ENCODE assay signal across 16 cellular contexts in genomic region chr2:143030127-143030526, GRCh38.
DNase-seq lines count a peak whose midpoint lies in the region; ATAC-seq and TF ChIP-seq lines count a peak whose summit lies in the region.
"Had no signal": no experiment of that assay in that cellular context is flagged by ENCODE, and none has a peak within 500 bp of the region (broad histone marks: within the 10 kb centered on the region; RNA-seq: fewer than 3 reads in every experiment).

No MANE protein-coding gene starts in this region.

- H3K36me3 Mint-ChIP-seq in CD14-positive monocyte: peaks cover 40 to 47% of the 10 kb centered on the region in 2 donors
- no peaks in the 10 kb centered on the region for H3K36me3 Mint-ChIP-seq in activated CD4-positive, alpha-beta memory T cell treated with anti-CD3 and anti-CD28 coated beads for 36 hours
- H3K36me3 Mint-ChIP-seq: WTC11 had no signal

- TF ChIP-seq CTCF in CD14-positive monocyte (IDR thresholded peaks at IDR 0.05): no peak
- TF ChIP-seq CTCF in NB4 (IDR thresholded peaks at IDR 0.05; ENCODE audit: low read depth, low read length): no peak
- no peak for TF ChIP-seq CTCF in PC-3 (conservative IDR thresholded peaks at IDR 0.05; ENCODE audit: low read depth, low read length)

- H3K9me3 ChIP-seq in PC-3 (ENCODE audit: low read length): no peaks in the 10 kb centered on the region
- H3K9me3 ChIP-seq: HAP-1, heart right ventricle had no signal

- H3K79me2 ChIP-seq in PC-3 (ENCODE audit: low read length): no peaks in the 10 kb centered on the region

- peaks cover 23% of the 10 kb centered on the region for H3K4me1 Mint-ChIP-seq in CD14-positive monocyte
- H3K4me1 Mint-ChIP-seq in activated CD4-positive, alpha-beta memory T cell treated with anti-CD3 and anti-CD28 coated beads for 36 hours (ENCODE audit: low read depth): peaks cover 8% of the 10 kb centered on the region

- H3K4me1 ChIP-seq in PC-3 (ENCODE audit: insufficient read depth, low read length): no peaks in the 10 kb centered on the region
- H3K4me1 ChIP-seq: HAP-1 had no signal

- H3K27me3 ChIP-seq in PC-3 (ENCODE audit: low read length): no peaks in the 10 kb centered on the region

- H3K27ac ChIP-seq in PC-3 (ENCODE audit: low read length): no peak overlapping the region

- no peak overlapping the region for H3K9ac ChIP-seq in PC-3 (ENCODE audit: low read length)

- peak overlapping the region; percentile 83 to 93 (median 87) for H3K27ac Mint-ChIP-seq in CD14-positive monocyte
- H3K27ac Mint-ChIP-seq in activated CD4-positive, alpha-beta memory T cell treated with anti-CD3 and anti-CD28 coated beads for 36 hours: no peak overlapping the region
- H3K27ac Mint-ChIP-seq: activated T-cell treated with anti-CD3 and anti-CD28 coated beads, Interleukin-2, amount 50 U/mL, for 72 hours; endodermal cell; WTC11 had no signal

- intact Hi-C loops in CD14-positive monocyte (cut with micrococcal nuclease) (loop anchor here (10.0 kb wide), 2 partner anchors 195 to 235 kb away; no protein-coding TSS in a partner anchor), PC-3 (cut with micrococcal nuclease) (loop anchor here (5.0 kb wide), 1 partner anchor 82 kb away; no protein-coding TSS in a partner anchor)
- intact Hi-C loops in activated CD4-positive, alpha-beta memory T cell treated with anti-CD3 and anti-CD28 coated beads for 36 hours (cut with micrococcal nuclease): loop anchor here (5.0 to 10.0 kb wide), 2 partner anchors 147 to 365 kb away; no protein-coding TSS in a partner anchor

- H3K4me2 ChIP-seq in PC-3 (ENCODE audit: low read length): no peak overlapping the region

- POLR2A ChIA-PET in PC-3 (lab: Charles Lee; ENCODE audit: unreplicated experiment): no interaction called here
- POLR2A ChIA-PET in activated CD4-positive, alpha-beta memory T cell treated with anti-CD3 and anti-CD28 coated beads for 36 hours (lab: Charles Lee): no interaction called here

- ATAC-seq in GM21723 (IDR thresholded peaks at IDR 0.05; ENCODE audit: unreplicated experiment): peak; percentile 54
- no peak for ATAC-seq in PC-3
- ATAC-seq in HG03108 (IDR thresholded peaks at IDR 0.05; ENCODE audit: unreplicated experiment): no peak
- ATAC-seq: activated T-cell treated with anti-CD3 and anti-CD28 coated beads, Interleukin-2, amount 50 U/mL, for 72 hours; left ventricle myocardium superior; WTC11 had no signal

- peak overlapping the region in 1 of 2 donors; percentile 63 for H3K4me3 Mint-ChIP-seq in CD14-positive monocyte
- no peak overlapping the region for H3K4me3 Mint-ChIP-seq in activated CD4-positive, alpha-beta memory T cell treated with anti-CD3 and anti-CD28 coated beads for 36 hours
- H3K4me3 Mint-ChIP-seq: activated T-cell treated with anti-CD3 and anti-CD28 coated beads, Interleukin-2, amount 50 U/mL, for 72 hours; endodermal cell; WTC11 had no signal

- BruUV-seq in PC-3 (replicated peaks; lab: Mats Ljungman, UMichigan): no TSS peak

- no peak for TF ChIP-seq POLR2A in NB4 (IDR thresholded peaks at IDR 0.05; ENCODE audit: extremely low read depth, insufficient read length)

- peaks cover 0 to 5% (median 3%) of the 10 kb centered on the region in 7 donors for H3K9me3 Mint-ChIP-seq in CD14-positive monocyte
- H3K9me3 Mint-ChIP-seq in activated CD4-positive, alpha-beta memory T cell treated with anti-CD3 and anti-CD28 coated beads for 36 hours: no peaks in the 10 kb centered on the region
- H3K9me3 Mint-ChIP-seq: activated T-cell treated with anti-CD3 and anti-CD28 coated beads, Interleukin-2, amount 50 U/mL, for 72 hours; WTC11 had no signal

- CTCF ChIA-PET in PC-3 (lab: Charles Lee): no interaction called here
- CTCF ChIA-PET in activated CD4-positive, alpha-beta memory T cell treated with anti-CD3 and anti-CD28 coated beads for 36 hours (lab: Charles Lee): interaction anchor here (0.7 kb wide), 1 partner anchor 1324 kb away, joined by 3 read pairs; no protein-coding TSS in a partner anchor

- H3K27me3 Mint-ChIP-seq in CD14-positive monocyte (ENCODE audit: low read depth in 3 of 3): no peaks in the 10 kb centered on the region
- peaks cover 5% of the 10 kb centered on the region for H3K27me3 Mint-ChIP-seq in activated CD4-positive, alpha-beta memory T cell treated with anti-CD3 and anti-CD28 coated beads for 36 hours

- H3K4me3 ChIP-seq in NB4 (ENCODE audit: low read depth, low read length) (no peak overlapping the region), PC-3 (ENCODE audit: low read length) (no peak overlapping the region)
- H3K4me3 ChIP-seq: HAP-1, heart right ventricle had no signal

- no peak overlapping the region for H2AFZ ChIP-seq in PC-3 (ENCODE audit: low read length)

- H3F3A ChIP-seq in PC-3 (ENCODE audit: low read length, unreplicated experiment): no peaks in the 10 kb centered on the region

- DNase-seq in CD14-positive monocyte (ENCODE audit: low spot score) (peak; percentile 50), NB4 (ENCODE audit: low read depth) (peak; percentile 71), germinal center (ENCODE audit: low spot score) (peak; percentile 3), PC-3 (no peak), mesenteric fat pad (ENCODE audit: low spot score) (no peak)
- no peak for DNase-seq in activated CD4-positive, alpha-beta memory T cell treated with anti-CD3 and anti-CD28 coated beads for 36 hours
- DNase-seq: activated T-cell treated with anti-CD3 and anti-CD28 coated beads, Interleukin-2, amount 50 U/mL, for 72 hours; endodermal cell; heart right ventricle; left ventricle myocardium superior; NCI-H1048; occipital lobe had no signal

- H3K36me3 ChIP-seq in PC-3 (ENCODE audit: low read depth, low read length): no peaks in the 10 kb centered on the region
- H3K36me3 ChIP-seq: HAP-1, heart right ventricle had no signal

- no peaks in the 10 kb centered on the region for H4K20me1 ChIP-seq in PC-3 (ENCODE audit: low read length)

- H3K9me2 ChIP-seq in PC-3 (replicated peaks; ENCODE audit: low read length): no peaks in the 10 kb centered on the region

Comparison
In these comparisons a context has a peak if more than half of its experiments do, and no peak if none do; other contexts are left out.
1. DNase-seq: peak in CD14-positive monocyte (single experiment), NB4 (single experiment) and germinal center (single experiment); none in PC-3 (single experiment), activated CD4-positive, alpha-beta memory T cell treated with anti-CD3 and anti-CD28 coated beads for 36 hours (single experiment) and mesenteric fat pad (single experiment).